ENCODE assay signal across 18 cellular contexts in the genomic region with DNA sequence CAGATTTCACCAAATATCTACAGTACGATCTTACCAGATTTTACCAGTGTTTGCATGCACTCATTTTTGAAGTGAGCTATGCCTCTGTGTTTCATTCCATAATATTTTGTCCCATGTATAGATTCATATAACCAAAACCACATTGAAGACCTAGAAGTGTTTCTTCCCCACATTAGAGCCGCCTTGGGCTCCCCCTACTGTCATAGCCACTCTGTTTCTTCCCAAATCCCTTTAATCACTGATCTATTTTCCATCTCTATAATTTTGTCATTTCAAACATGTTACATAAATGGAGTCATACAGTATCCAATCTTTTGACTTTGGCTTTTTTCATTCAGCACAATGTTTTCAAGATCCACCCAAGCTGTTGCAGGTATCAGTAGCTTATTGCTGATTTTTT. TPM values are rescaled to one million over a fixed set of nuclear protein-coding genes. Genes with fewer than 3 reads are reported as not detected.
DNase-seq lines count a peak whose midpoint lies in the region; ATAC-seq and TF ChIP-seq lines count a peak whose summit lies in the region.
"Had no signal": no experiment of that assay in that cellular context is flagged by ENCODE, and none has a peak within 500 bp of the region (broad histone marks: within the 10 kb centered on the region; RNA-seq: fewer than 3 reads in every experiment).

No MANE protein-coding gene starts in this region.

- 0 out of 2 replicates have a peak, but pooled peaks cover 3% of the 10 kb centered on the region for H3K4me1 ChIP-seq in PC-3 (ENCODE audit: insufficient read depth, low read length)
- no peaks in the 10 kb centered on the region for H3K4me1 ChIP-seq in lower lobe of right lung
- H3K4me1 ChIP-seq: heart left ventricle had no signal

- BruUV-seq in PC-3 (replicated peaks; lab: Mats Ljungman, UMichigan) = no TSS peak

- no peak overlapping the region for H3K4me2 ChIP-seq in PC-3 (ENCODE audit: low read length)

- H3F3A ChIP-seq in PC-3 (ENCODE audit: low read length, unreplicated experiment) = no peaks in the 10 kb centered on the region

- no peaks in the 10 kb centered on the region for H3K27me3 ChIP-seq in GM06990 (replicated peaks; ENCODE audit: control insufficient read depth, insufficient read depth, low read length)
- H3K27me3 ChIP-seq in PC-3 (ENCODE audit: low read length) = peaks cover 31% of the 10 kb centered on the region
- H3K27me3 ChIP-seq in lower lobe of right lung (ENCODE audit: low read depth) = peaks cover 11% of the 10 kb centered on the region

- H3K27ac ChIP-seq in 22Rv1 (no peak overlapping the region), PC-3 (ENCODE audit: low read length) (no peak overlapping the region), lower lobe of right lung (no peak overlapping the region)
- H3K27ac ChIP-seq: heart left ventricle had no signal

- intact Hi-C loops in PC-3 (cut with micrococcal nuclease) = no loop called here
- intact Hi-C loops in lower lobe of right lung (cut with DNase I) = no loop called here

- POLR2A ChIA-PET in PC-3 (lab: Charles Lee; ENCODE audit: unreplicated experiment) = no interaction called here

- no peaks in the 10 kb centered on the region for H3K79me2 ChIP-seq in PC-3 (ENCODE audit: low read length)

- no peak overlapping the region for H2AFZ ChIP-seq in PC-3 (ENCODE audit: low read length)

- no peak overlapping the region for H3K9ac ChIP-seq in PC-3 (ENCODE audit: low read length)

- no peak for ATAC-seq in PC-3
- ATAC-seq in lower lobe of right lung = no peak
- ATAC-seq: activated CD8-positive, alpha-beta memory T cell treated with anti-CD3 and anti-CD28 coated beads, Interleukin-2, amount 10 ng/mL, durations not matched to agents 7 days and 5 days; heart left ventricle; left cardiac atrium had no signal

- peak; percentile 40 for TF ChIP-seq CTCF in 22Rv1 (IDR thresholded peaks at IDR 0.05)
- peak; percentile 40 for TF ChIP-seq CTCF in GM06990 (IDR thresholded peaks at IDR 0.05; ENCODE audit: insufficient read depth, low read length, poor library complexity, severe bottlenecking)
- 0 out of 2 replicates have a peak, but pooled peaks have one; percentile 19 for TF ChIP-seq CTCF in PC-3 (conservative IDR thresholded peaks at IDR 0.05; ENCODE audit: low read depth, low read length)
- TF ChIP-seq CTCF in fibroblast of mammary gland (conservative IDR thresholded peaks at IDR 0.05; ENCODE audit: control insufficient read depth, insufficient read depth, low read depth, low read length) = peak; percentile 36
- TF ChIP-seq CTCF in lower lobe of right lung (IDR thresholded peaks at IDR 0.05) = no peak

- H4K20me1 ChIP-seq in PC-3 (ENCODE audit: low read length) = no peaks in the 10 kb centered on the region

- H3K4me3 ChIP-seq in GM06990 (replicated peaks; ENCODE audit: low read depth, low read length) (no peak overlapping the region), PC-3 (ENCODE audit: low read length) (no peak overlapping the region), fibroblast of mammary gland (ENCODE audit: control insufficient read depth, low read depth, low read length) (no peak overlapping the region), lower lobe of right lung (no peak overlapping the region)
- H3K4me3 ChIP-seq: heart left ventricle had no signal

- H3K9me2 ChIP-seq in PC-3 (replicated peaks; ENCODE audit: low read length) = no peaks in the 10 kb centered on the region

- CTCF ChIA-PET in PC-3 (lab: Charles Lee) = no interaction called here

- H3K36me3 ChIP-seq in GM06990 (ENCODE audit: control insufficient read depth, insufficient read depth, low read length) = no peaks in the 10 kb centered on the region
- H3K36me3 ChIP-seq in PC-3 (ENCODE audit: low read depth, low read length) = no peaks in the 10 kb centered on the region
- no peaks in the 10 kb centered on the region for H3K36me3 ChIP-seq in lower lobe of right lung
- H3K36me3 ChIP-seq: heart left ventricle had no signal

- DNase-seq in GM06990 (ENCODE audit: extremely low read depth, insufficient read length) (no peak), PC-3 (no peak), fibroblast of mammary gland (ENCODE audit: low read depth) (peak; percentile 5), lower lobe of right lung (no peak), C1 segment of cervical spinal cord (lab: John Stamatoyannopoulos, UW) (no peak), SHP77 treated with DMSO at 0.1 percent for 48 hours (lab: John Stamatoyannopoulos, UW) (no peak), KG1 (lab: John Stamatoyannopoulos, UW) (no peak)
- DNase-seq: activated CD8-positive, alpha-beta memory T cell treated with anti-CD3 and anti-CD28 coated beads, Interleukin-2, amount 10 ng/mL, durations not matched to agents 7 days and 5 days; activated naive CD4-positive, alpha-beta T cell treated with anti-CD3 and anti-CD28 coated beads for 36 hours; central memory CD4-positive, alpha-beta T cell; heart left ventricle; left cardiac atrium; NCI-H187; NCI-H526 treated with DMSO at 0.1 percent for 48 hours; Right ventricle myocardium superior; stimulated activated CD4-positive, alpha-beta T cell treated with anti-CD3 and anti-CD28 coated beads, Interleukin-2, amount 100 ng/mL, for 24 hours; stimulated activated CD8-positive, alpha-beta memory T cell treated with anti-CD3 and anti-CD28 coated beads, Interleukin-4, amount 100 ng/mL, for 48 hours had no signal

- H3K9me3 ChIP-seq in PC-3 (ENCODE audit: low read length) (no peaks in the 10 kb centered on the region), lower lobe of right lung (no peaks in the 10 kb centered on the region)
- H3K9me3 ChIP-seq: heart left ventricle had no signal

RNA-seq across cellular contexts. Expression of gene MRGPRX3, which starts 12.7 kb away (rescaled TPM):
- total RNA-seq in PC-3 (2014; rRNA removed) (not detected in 2 replicates), lower lobe of right lung (not detected)
- total RNA-seq: activated CD8-positive, alpha-beta memory T cell treated with anti-CD3 and anti-CD28 coated beads, Interleukin-2, amount 10 ng/mL, durations not matched to agents 7 days and 5 days; activated naive CD4-positive, alpha-beta T cell treated with anti-CD3 and anti-CD28 coated beads for 36 hours; heart left ventricle; left cardiac atrium; Right ventricle myocardium superior had no signal

RNA-seq across cellular contexts. Expression of gene MRGPRX4, which starts 27.6 kb away (rescaled TPM):
- total RNA-seq in PC-3 (2014; rRNA removed) (not detected in 2 replicates), lower lobe of right lung (not detected)
- total RNA-seq: activated CD8-positive, alpha-beta memory T cell treated with anti-CD3 and anti-CD28 coated beads, Interleukin-2, amount 10 ng/mL, durations not matched to agents 7 days and 5 days; activated naive CD4-positive, alpha-beta T cell treated with anti-CD3 and anti-CD28 coated beads for 36 hours; heart left ventricle; left cardiac atrium; Right ventricle myocardium superior had no signal

RNA-seq across cellular contexts. Expression of gene SAAL1, which starts 39.1 kb away (rescaled TPM):
- 21.5 and 25.4 TPM in 2 replicates for total RNA-seq in PC-3 (2014; rRNA removed)
- total RNA-seq in lower lobe of right lung = 9.5 TPM
